18 cellular contexts compared by ENCODE assay signal in the genomic region with DNA sequence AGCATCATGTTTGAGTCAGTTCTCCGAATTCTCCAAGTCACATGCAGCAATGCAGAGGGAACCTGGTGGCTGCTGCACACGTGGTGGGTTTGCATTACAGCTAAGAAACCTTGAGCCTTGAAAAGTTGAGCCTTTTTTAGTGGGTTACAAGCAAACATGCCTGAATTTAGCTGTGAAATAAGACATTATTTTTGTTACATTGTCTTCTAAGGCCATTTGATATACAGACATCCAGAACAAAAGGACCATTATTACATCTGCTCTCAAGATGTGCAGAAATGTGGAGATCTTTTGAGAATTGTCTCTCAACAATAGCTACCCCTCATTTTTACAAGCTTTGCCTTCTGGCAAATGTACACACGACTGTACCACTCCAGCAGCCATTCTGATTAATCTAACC.
DNase-seq lines count a peak whose midpoint lies in the region; ATAC-seq, FAIRE-seq and TF ChIP-seq lines count a peak whose summit lies in the region.
"Had no signal": no experiment of that assay in that cellular context is flagged by ENCODE, and none has a peak within 500 bp of the region (broad histone marks: within the 10 kb centered on the region; RNA-seq: fewer than 3 reads in every experiment).

No MANE protein-coding gene starts in this region.

- peak overlapping the region; percentile 14 for H2AFZ ChIP-seq in neural progenitor cell (replicated peaks)

- H3K4me3 Mint-ChIP-seq in neural progenitor cell = no peak overlapping the region
- H3K4me3 Mint-ChIP-seq: CD4-positive, alpha-beta memory T cell had no signal

- no peaks in the 10 kb centered on the region for H3K27me3 Mint-ChIP-seq in neural progenitor cell (ENCODE audit: insufficient read depth, low read depth)
- H3K27me3 Mint-ChIP-seq: CD4-positive, alpha-beta memory T cell had no signal

- peak; percentile 36 for FAIRE-seq in bronchial epithelial cell (lab: Jason Lieb, UNC)
- no peak for FAIRE-seq in RCC 7860 (lab: Jason Lieb, UNC)
- FAIRE-seq: GM12891, GM18507, H1 had no signal

- TF ChIP-seq CTCF in HFF-Myc (IDR thresholded peaks at IDR 0.05; ENCODE audit: low read depth, low read length, missing control alignments) (no peak), bronchial epithelial cell (IDR thresholded peaks at IDR 0.05; ENCODE audit: insufficient read depth, low read length, severe bottlenecking) (no peak), neural progenitor cell (IDR thresholded peaks at IDR 0.05) (no peak)

- no peak overlapping the region for H3K27ac Mint-ChIP-seq in neural progenitor cell
- H3K27ac Mint-ChIP-seq: CD4-positive, alpha-beta memory T cell had no signal

- no peak overlapping the region for H3K9ac ChIP-seq in neural progenitor cell

- H3K36me3 ChIP-seq in bronchial epithelial cell (ENCODE audit: control insufficient read depth, insufficient read depth, low read length) = no peaks in the 10 kb centered on the region
- H3K36me3 ChIP-seq in neural progenitor cell = no peaks in the 10 kb centered on the region
- H3K36me3 ChIP-seq in effector memory CD4-positive, alpha-beta T cell (ENCODE audit: control insufficient read depth, insufficient read depth, low read length) = no peaks in the 10 kb centered on the region

- no peaks in the 10 kb centered on the region for H3K9me3 ChIP-seq in neural progenitor cell (ENCODE audit: low read depth)
- H3K9me3 ChIP-seq in effector memory CD4-positive, alpha-beta T cell (ENCODE audit: control insufficient read depth, low read length) = no peaks in the 10 kb centered on the region

- H3K4me2 ChIP-seq in neural progenitor cell = no peak overlapping the region

- no peak for ATAC-seq in GM18519 (IDR thresholded peaks at IDR 0.05; ENCODE audit: low FRiP score, unreplicated experiment)

- no peaks in the 10 kb centered on the region for H3K4me1 ChIP-seq in neural progenitor cell
- H3K4me1 ChIP-seq in effector memory CD4-positive, alpha-beta T cell (ENCODE audit: control insufficient read depth, insufficient read depth, low read length, poor library complexity, severe bottlenecking) = no peaks in the 10 kb centered on the region

- DNase-seq in HFF-Myc (ENCODE audit: extremely low read depth, low read depth) = peak; percentile 12
- no peak for DNase-seq in bronchial epithelial cell (ENCODE audit: low read depth)
- no peak for DNase-seq in neural progenitor cell (ENCODE audit: low spot score)
- DNase-seq in effector memory CD4-positive, alpha-beta T cell = no peak
- no peak for DNase-seq in RCC 7860 (ENCODE audit: low spot score)
- DNase-seq: C1 segment of cervical spinal cord; Calu3; CD4-positive, alpha-beta memory T cell; COR-L47; DMS53; DMS79 treated with DMSO at 0.1 percent for 48 hours; GF-D8; H7; HCEC 1CT had no signal

- peaks cover 6% of the 10 kb centered on the region for H3K9me3 Mint-ChIP-seq in neural progenitor cell

- H3K27ac ChIP-seq in neural progenitor cell = no peak overlapping the region
- H3K27ac ChIP-seq in effector memory CD4-positive, alpha-beta T cell (ENCODE audit: insufficient read depth, low read length, poor library complexity, severe bottlenecking) = no peak overlapping the region

- no peaks in the 10 kb centered on the region for H4K20me1 ChIP-seq in neural progenitor cell (ENCODE audit: low read depth)

- no peaks in the 10 kb centered on the region for H3K79me2 ChIP-seq in neural progenitor cell (ENCODE audit: low read depth)

- H3K4me1 Mint-ChIP-seq in neural progenitor cell = no peaks in the 10 kb centered on the region
- H3K4me1 Mint-ChIP-seq: CD4-positive, alpha-beta memory T cell had no signal

- no peaks in the 10 kb centered on the region for H3K36me3 Mint-ChIP-seq in neural progenitor cell
- H3K36me3 Mint-ChIP-seq: CD4-positive, alpha-beta memory T cell had no signal

- H3K4me3 ChIP-seq in HFF-Myc (replicated peaks; ENCODE audit: low read depth, low read length) (no peak overlapping the region), bronchial epithelial cell (ENCODE audit: low read depth, low read length) (no peak overlapping the region), neural progenitor cell (no peak overlapping the region)
- no peak overlapping the region for H3K4me3 ChIP-seq in effector memory CD4-positive, alpha-beta T cell (ENCODE audit: insufficient read depth, low read depth, low read length, poor library complexity, severe bottlenecking)

- H3K27me3 ChIP-seq in bronchial epithelial cell (ENCODE audit: control insufficient read depth, insufficient read depth, low read length) (no peaks in the 10 kb centered on the region), neural progenitor cell (no peaks in the 10 kb centered on the region)
- H3K27me3 ChIP-seq in effector memory CD4-positive, alpha-beta T cell (replicated peaks; ENCODE audit: control insufficient read depth, insufficient read depth, low read length, poor library complexity, severe bottlenecking) = no peaks in the 10 kb centered on the region

- H3F3A ChIP-seq in neural progenitor cell (ENCODE audit: low read depth) = no peaks in the 10 kb centered on the region
